ENCODE assay signal across 25 cellular contexts in the genomic region with DNA sequence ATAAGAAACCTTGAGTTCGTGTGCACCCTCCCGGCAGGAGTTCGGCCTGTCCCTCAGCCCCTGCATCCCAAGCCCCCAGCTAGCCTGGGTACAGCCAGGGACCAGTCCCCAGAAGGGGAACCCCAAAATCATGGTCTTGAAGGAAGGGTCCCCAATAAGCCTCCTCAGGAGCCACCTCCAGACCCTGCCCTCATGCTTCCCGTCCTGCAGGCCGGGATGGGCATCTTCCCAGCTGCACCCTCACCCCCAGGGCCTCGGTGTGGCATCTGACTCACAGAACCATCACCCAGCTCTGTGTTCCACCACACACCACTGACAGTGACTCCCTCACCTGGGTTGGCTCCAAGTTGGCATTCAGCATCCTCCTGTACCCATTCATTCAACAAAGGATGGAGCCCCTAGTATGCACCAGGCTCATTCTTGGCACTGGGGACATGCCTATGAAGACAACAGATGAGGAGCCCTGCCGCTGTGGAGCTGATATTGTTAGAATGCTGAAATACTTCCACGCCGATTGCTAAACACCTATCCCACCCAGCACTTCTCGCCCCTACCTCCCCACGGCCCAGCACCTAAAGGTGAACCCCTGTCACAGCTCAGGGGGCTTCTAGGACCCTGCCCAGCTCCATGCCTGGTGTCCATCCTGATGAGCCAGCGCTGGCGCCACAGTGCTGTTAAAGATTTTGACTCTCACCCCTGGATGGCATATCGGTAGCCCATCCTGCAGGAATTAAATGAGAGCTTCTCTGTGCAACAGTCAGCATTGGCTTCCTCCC.
DNase-seq lines count a peak whose midpoint lies in the region; ATAC-seq and TF ChIP-seq lines count a peak whose summit lies in the region.
"Had no signal": no experiment of that assay in that cellular context is flagged by ENCODE, and none has a peak within 500 bp of the region (broad histone marks: within the 10 kb centered on the region; RNA-seq: fewer than 3 reads in every experiment).

No MANE protein-coding gene starts in this region.

- POLR2A ChIA-PET in activated CD4-positive, alpha-beta memory T cell treated with anti-CD3 and anti-CD28 coated beads, Interleukin-2, amount 10 ng/mL, durations not matched to agents 7 days and 5 days (lab: Charles Lee) = no interaction called here
- POLR2A ChIA-PET in activated CD4-positive, alpha-beta memory T cell treated with anti-CD3 and anti-CD28 coated beads for 36 hours (lab: Charles Lee) = no interaction called here

- H3K27me3 ChIP-seq in foreskin keratinocyte (no peaks in the 10 kb centered on the region), stomach (peaks cover 0 to 47% (median 0%) of the 10 kb centered on the region in 3 donors)

- WGBS in stomach, 5 donors = 84 to 95% (median 91%) methylated on average over 13 to 14 of the region's 14 CpGs

- no peak for TF ChIP-seq EP300 in stomach (IDR thresholded peaks at IDR 0.05)

- peaks cover 6% of the 10 kb centered on the region for H3K27me3 Mint-ChIP-seq in activated CD4-positive, alpha-beta memory T cell treated with anti-CD3 and anti-CD28 coated beads, Interleukin-2, amount 10 ng/mL, durations not matched to agents 7 days and 5 days
- no peaks in the 10 kb centered on the region for H3K27me3 Mint-ChIP-seq in activated CD4-positive, alpha-beta memory T cell treated with anti-CD3 and anti-CD28 coated beads for 36 hours
- no peaks in the 10 kb centered on the region for H3K27me3 Mint-ChIP-seq in activated CD8-positive, alpha-beta memory T cell treated with anti-CD3 and anti-CD28 coated beads, Interleukin-2, amount 10 ng/mL, durations not matched to agents 7 days and 5 days

- ATAC-seq in activated CD8-positive, alpha-beta memory T cell treated with anti-CD3 and anti-CD28 coated beads, Interleukin-2, amount 10 ng/mL, durations not matched to agents 7 days and 5 days = no peak
- ATAC-seq in foreskin keratinocyte = peak; percentile 49
- ATAC-seq in GM19397 (IDR thresholded peaks at IDR 0.05; ENCODE audit: unreplicated experiment) = no peak
- ATAC-seq: natural killer cell; stimulated activated memory B cell treated with anti-CD40 and anti-IgM and Interleukin-4, amounts not matched to agents 10 μg/mL and 1 μg/mL and 100 μg/mL, for 72 hours had no signal

- no peaks in the 10 kb centered on the region for H3K9me3 Mint-ChIP-seq in activated CD4-positive, alpha-beta memory T cell treated with anti-CD3 and anti-CD28 coated beads, Interleukin-2, amount 10 ng/mL, durations not matched to agents 7 days and 5 days
- H3K9me3 Mint-ChIP-seq in activated CD4-positive, alpha-beta memory T cell treated with anti-CD3 and anti-CD28 coated beads for 36 hours = no peaks in the 10 kb centered on the region
- H3K9me3 Mint-ChIP-seq in activated CD8-positive, alpha-beta memory T cell treated with anti-CD3 and anti-CD28 coated beads, Interleukin-2, amount 10 ng/mL, durations not matched to agents 7 days and 5 days (ENCODE audit: low read depth) = no peaks in the 10 kb centered on the region
- H3K9me3 Mint-ChIP-seq: activated naive CD4-positive, alpha-beta T cell treated with anti-CD3 and anti-CD28 coated beads for 36 hours; activated T-helper 1 cell treated with anti-CD3 and anti-CD28 coated beads, Interleukin-12 subunit alpha, Interleukin-12 subunit beta, Interleukin-2, Interleukin-4 antibody, amounts not matched to agents 30 ng/mL and 10 ng/mL and 1 ng/mL, durations not matched to agents 14 hours and 24 hours and 36 hours; natural killer cell; stimulated activated memory B cell treated with anti-CD40 and anti-IgM and Interleukin-4, amounts not matched to agents 10 μg/mL and 1 μg/mL and 100 μg/mL, for 72 hours had no signal

- H3K9me3 ChIP-seq in stomach = no peaks in the 10 kb centered on the region
- H3K9me3 ChIP-seq: lower lobe of right lung had no signal

- no peak overlapping the region for H3K4me3 Mint-ChIP-seq in activated CD4-positive, alpha-beta memory T cell treated with anti-CD3 and anti-CD28 coated beads, Interleukin-2, amount 10 ng/mL, durations not matched to agents 7 days and 5 days
- no peak overlapping the region for H3K4me3 Mint-ChIP-seq in activated CD4-positive, alpha-beta memory T cell treated with anti-CD3 and anti-CD28 coated beads for 36 hours
- H3K4me3 Mint-ChIP-seq in activated CD8-positive, alpha-beta memory T cell treated with anti-CD3 and anti-CD28 coated beads, Interleukin-2, amount 10 ng/mL, durations not matched to agents 7 days and 5 days = no peak overlapping the region
- H3K4me3 Mint-ChIP-seq: activated naive CD4-positive, alpha-beta T cell treated with anti-CD3 and anti-CD28 coated beads for 36 hours; activated T-helper 1 cell treated with anti-CD3 and anti-CD28 coated beads, Interleukin-12 subunit alpha, Interleukin-12 subunit beta, Interleukin-2, Interleukin-4 antibody, amounts not matched to agents 30 ng/mL and 10 ng/mL and 1 ng/mL, durations not matched to agents 14 hours and 24 hours and 36 hours; natural killer cell; stimulated activated memory B cell treated with anti-CD40 and anti-IgM and Interleukin-4, amounts not matched to agents 10 μg/mL and 1 μg/mL and 100 μg/mL, for 72 hours had no signal

- CTCF ChIA-PET in activated CD4-positive, alpha-beta memory T cell treated with anti-CD3 and anti-CD28 coated beads, Interleukin-2, amount 10 ng/mL, durations not matched to agents 7 days and 5 days (lab: Charles Lee) = no interaction called here
- CTCF ChIA-PET in activated CD4-positive, alpha-beta memory T cell treated with anti-CD3 and anti-CD28 coated beads for 36 hours (lab: Charles Lee) = interaction anchor here (0.5 kb wide), 1 partner anchor 12 kb away, joined by 3 read pairs; no protein-coding TSS in a partner anchor
- CTCF ChIA-PET in activated CD8-positive, alpha-beta memory T cell treated with anti-CD3 and anti-CD28 coated beads, Interleukin-2, amount 10 ng/mL, durations not matched to agents 7 days and 5 days (lab: Charles Lee) = no interaction called here

- H3K27ac ChIP-seq in foreskin keratinocyte = no peak overlapping the region
- no peak overlapping the region for H3K27ac ChIP-seq in stomach
- H3K27ac ChIP-seq: KMS-11, lower lobe of right lung had no signal

- no peaks in the 10 kb centered on the region for H3K36me3 Mint-ChIP-seq in activated CD4-positive, alpha-beta memory T cell treated with anti-CD3 and anti-CD28 coated beads, Interleukin-2, amount 10 ng/mL, durations not matched to agents 7 days and 5 days (ENCODE audit: low read depth)
- H3K36me3 Mint-ChIP-seq in activated CD4-positive, alpha-beta memory T cell treated with anti-CD3 and anti-CD28 coated beads for 36 hours = no peaks in the 10 kb centered on the region
- no peaks in the 10 kb centered on the region for H3K36me3 Mint-ChIP-seq in activated CD8-positive, alpha-beta memory T cell treated with anti-CD3 and anti-CD28 coated beads, Interleukin-2, amount 10 ng/mL, durations not matched to agents 7 days and 5 days
- H3K36me3 Mint-ChIP-seq: natural killer cell; stimulated activated memory B cell treated with anti-CD40 and anti-IgM and Interleukin-4, amounts not matched to agents 10 μg/mL and 1 μg/mL and 100 μg/mL, for 72 hours had no signal

- intact Hi-C loops in activated CD4-positive, alpha-beta memory T cell treated with anti-CD3 and anti-CD28 coated beads for 36 hours (cut with micrococcal nuclease) = loop anchor here (5.0 kb wide), 2 partner anchors 183 to 243 kb away; no protein-coding TSS in a partner anchor
- intact Hi-C loops in stomach (cut with DNase I; ENCODE audit: low total_unique reads) = no loop called here

- H3K4me1 Mint-ChIP-seq in activated CD4-positive, alpha-beta memory T cell treated with anti-CD3 and anti-CD28 coated beads, Interleukin-2, amount 10 ng/mL, durations not matched to agents 7 days and 5 days = peaks cover 3% of the 10 kb centered on the region
- H3K4me1 Mint-ChIP-seq in activated CD4-positive, alpha-beta memory T cell treated with anti-CD3 and anti-CD28 coated beads for 36 hours (ENCODE audit: low read depth) = no peaks in the 10 kb centered on the region
- no peaks in the 10 kb centered on the region for H3K4me1 Mint-ChIP-seq in activated CD8-positive, alpha-beta memory T cell treated with anti-CD3 and anti-CD28 coated beads, Interleukin-2, amount 10 ng/mL, durations not matched to agents 7 days and 5 days
- H3K4me1 Mint-ChIP-seq: stimulated activated memory B cell treated with anti-CD40 and anti-IgM and Interleukin-4, amounts not matched to agents 10 μg/mL and 1 μg/mL and 100 μg/mL, for 72 hours had no signal

- TF ChIP-seq POLR2A in stomach (IDR thresholded peaks at IDR 0.05) = no peak

- no peaks in the 10 kb centered on the region for H3K36me3 ChIP-seq in stomach
- H3K36me3 ChIP-seq: lower lobe of right lung had no signal

- H3K4me1 ChIP-seq in foreskin keratinocyte (peaks cover 38% of the 10 kb centered on the region), stomach (peaks cover 0 to 9% (median 5%) of the 10 kb centered on the region in 4 donors)
- H3K4me1 ChIP-seq: lower lobe of right lung had no signal

- H3K4me3 ChIP-seq in stomach = no peak overlapping the region
- H3K4me3 ChIP-seq: lower lobe of right lung had no signal

- peak; percentile 12 for DNase-seq in activated CD4-positive, alpha-beta memory T cell treated with anti-CD3 and anti-CD28 coated beads, Interleukin-2, amount 10 ng/mL, durations not matched to agents 7 days and 5 days
- DNase-seq in activated CD4-positive, alpha-beta memory T cell treated with anti-CD3 and anti-CD28 coated beads for 36 hours = no peak
- DNase-seq in activated CD8-positive, alpha-beta memory T cell treated with anti-CD3 and anti-CD28 coated beads, Interleukin-2, amount 10 ng/mL, durations not matched to agents 7 days and 5 days = peak; percentile 37
- DNase-seq in foreskin keratinocyte (peak in 1 of 2 donors; percentile 51), stomach (peak; percentile 21), OCI-M2 (lab: John Stamatoyannopoulos, UW; ENCODE audit: unreplicated experiment) (no peak), NCI-H1436 (lab: John Stamatoyannopoulos, UW) (no peak)
- DNase-seq: 8988T; activated CD4-positive, alpha-beta T cell treated with anti-CD3 and anti-CD28 coated beads for 48 hours; activated naive CD4-positive, alpha-beta T cell treated with anti-CD3 and anti-CD28 coated beads for 36 hours; dermis blood vessel endothelial cell; HCEC 1CT; lower lobe of right lung; natural killer cell; NCI-H187; NCI-H2171; NCI-H510A; occipital lobe; SHP77 treated with DMSO at 0.1 percent for 48 hours; substantia nigra; T1000 had no signal

- no peak overlapping the region for H3K27ac Mint-ChIP-seq in activated CD4-positive, alpha-beta memory T cell treated with anti-CD3 and anti-CD28 coated beads, Interleukin-2, amount 10 ng/mL, durations not matched to agents 7 days and 5 days
- no peak overlapping the region for H3K27ac Mint-ChIP-seq in activated CD4-positive, alpha-beta memory T cell treated with anti-CD3 and anti-CD28 coated beads for 36 hours
- H3K27ac Mint-ChIP-seq in activated CD8-positive, alpha-beta memory T cell treated with anti-CD3 and anti-CD28 coated beads, Interleukin-2, amount 10 ng/mL, durations not matched to agents 7 days and 5 days = no peak overlapping the region
- H3K27ac Mint-ChIP-seq: activated naive CD4-positive, alpha-beta T cell treated with anti-CD3 and anti-CD28 coated beads for 36 hours; activated T-helper 1 cell treated with anti-CD3 and anti-CD28 coated beads, Interleukin-12 subunit alpha, Interleukin-12 subunit beta, Interleukin-2, Interleukin-4 antibody, amounts not matched to agents 30 ng/mL and 10 ng/mL and 1 ng/mL, durations not matched to agents 14 hours and 24 hours and 36 hours; natural killer cell; stimulated activated memory B cell treated with anti-CD40 and anti-IgM and Interleukin-4, amounts not matched to agents 10 μg/mL and 1 μg/mL and 100 μg/mL, for 72 hours had no signal

- TF ChIP-seq CTCF in foreskin keratinocyte (conservative IDR thresholded peaks at IDR 0.05) = no peak
- no peak for TF ChIP-seq CTCF in stomach (IDR thresholded peaks at IDR 0.05)

Comparison
In these comparisons a context has a peak if more than half of its experiments do, and no peak if none do; other contexts are left out.
1. DNase-seq: peak in activated CD4-positive, alpha-beta memory T cell treated with anti-CD3 and anti-CD28 coated beads, Interleukin-2, amount 10 ng/mL, durations not matched to agents 7 days and 5 days (single experiment), activated CD8-positive, alpha-beta memory T cell treated with anti-CD3 and anti-CD28 coated beads, Interleukin-2, amount 10 ng/mL, durations not matched to agents 7 days and 5 days (single experiment) and stomach (single experiment); none in activated CD4-positive, alpha-beta memory T cell treated with anti-CD3 and anti-CD28 coated beads for 36 hours (single experiment), OCI-M2 (single experiment) and NCI-H1436 (single experiment).